Comparison of ENCODE assay signal across 8 cellular contexts in genomic region chr2:135876066-135876711, GRCh38. TPM values are rescaled to one million over a fixed set of nuclear protein-coding genes. Genes with fewer than 3 reads are reported as not detected.
DNase-seq lines count a peak whose midpoint lies in the region; ATAC-seq and TF ChIP-seq lines count a peak whose summit lies in the region.

MCM6 (minus strand) TSS chr2:135876443; CDS start chr2:135876365, 78 bp downstream.

- H4K20me1 ChIP-seq in SK-N-SH (ENCODE audit: insufficient read depth) = no peaks in the 10 kb centered on the region

- H3K4me3 ChIP-seq in GM06990 (replicated peaks; ENCODE audit: low read depth, low read length) (peak within 1 kb of the TSS; percentile 76), SK-N-SH (ENCODE audit: low read depth in 2 of 2, low read length in 1 of 2) (peak within 1 kb of the TSS; percentile 71 to 74), testis (peak within 1 kb of the TSS; percentile 77 to 86)

- TF ChIP-seq POLR2A in testis (IDR thresholded peaks at IDR 0.05) = no peak

- intact Hi-C loops in testis (cut with DNase I; ENCODE audit: low total_unique reads) = no loop called here

- DNase-seq in GM06990 (ENCODE audit: extremely low read depth, insufficient read length) (peak; percentile 98), NCI-H1048 (lab: John Stamatoyannopoulos, UW) (peak; percentile 98), SK-N-SH (peak; percentile 96), glomerular visceral epithelial cell (ENCODE audit: extremely low spot score) (peak; percentile 100), omental fat pad (ENCODE audit: low spot score) (peak; percentile 89), testis (peak; percentile 99)
- DNase-seq in activated naive CD4-positive, alpha-beta T cell treated with anti-CD3 and anti-CD28 coated beads, Interleukin-2, amount 50 U/mL, for 16 hours = peak; percentile 99

- H3K4me2 ChIP-seq in SK-N-SH = peak within 1 kb of the TSS; percentile 79

- H3K4me1 ChIP-seq in SK-N-SH (ENCODE audit: control insufficient read depth in 1 of 2, insufficient read depth in 2 of 2, low read depth in 1 of 2, low read length in 1 of 2) (peaks cover 0 to 6% of the 10 kb centered on the region in 2 experiments; a peak in 1 of 4 replicates), testis (peaks cover 10% of the 10 kb centered on the region)

- TF ChIP-seq EP300 in SK-N-SH (IDR thresholded peaks at IDR 0.05; ENCODE audit: borderline replicate concordance in 1 of 2, low read depth in 1 of 2, low read length in 1 of 2) = peak in 1 of 2 experiments; percentile 22; a peak in 1 of 4 replicates

- H3K27me3 ChIP-seq in GM06990 (replicated peaks; ENCODE audit: control insufficient read depth, insufficient read depth, low read length) (no peaks in the 10 kb centered on the region), SK-N-SH (ENCODE audit: insufficient read depth) (no peaks in the 10 kb centered on the region), testis (no peaks in the 10 kb centered on the region)

- no peaks in the 10 kb centered on the region; the same call in 1 of the 2 replicates for H3K36me3 ChIP-seq in GM06990 (ENCODE audit: control insufficient read depth, insufficient read depth, low read length)
- peaks cover 3 to 9% of the 10 kb centered on the region in 2 experiments for H3K36me3 ChIP-seq in SK-N-SH (replicated peaks in 1 of 2; ENCODE audit: control insufficient read depth in 1 of 2, insufficient read depth in 2 of 2, low read length in 1 of 2)
- H3K36me3 ChIP-seq in testis (ENCODE audit: low read depth, missing control alignments) = no peaks in the 10 kb centered on the region

- POLR2A ChIA-PET in SK-N-SH (lab: Yijun Ruan, JAX) = interaction anchor here (0.7 to 1.2 kb wide), 3 partner anchors 10 to 345 kb away, joined by 3 to 5 read pairs (median 4); partner anchors contain the start of genes R3HDM1 and ZRANB3

- H3K27ac ChIP-seq in SK-N-SH (ENCODE audit: low read depth in 2 of 2, low read length in 1 of 2) (peak within 1 kb of the TSS; percentile 52 to 66; a peak in 3 of 4 replicates), testis (peak within 1 kb of the TSS; percentile 71 to 87)

- TF ChIP-seq CTCF in GM06990 (IDR thresholded peaks at IDR 0.05; ENCODE audit: insufficient read depth, low read length, poor library complexity, severe bottlenecking) (no peak), SK-N-SH (IDR thresholded peaks at IDR 0.05) (no peak), omental fat pad (IDR thresholded peaks at IDR 0.05) (no peak), testis (IDR thresholded peaks at IDR 0.05) (peak in 2 of 3 experiments; percentile 18 to 35)

- peak within 1 kb of the TSS; percentile 83 for H2AFZ ChIP-seq in SK-N-SH (ENCODE audit: low read depth)

- H3K9me2 ChIP-seq in SK-N-SH = no peaks in the 10 kb centered on the region

- ATAC-seq in HG02571 (IDR thresholded peaks at IDR 0.05; ENCODE audit: unreplicated experiment) = peak; percentile 94
- ATAC-seq in omental fat pad (ENCODE audit: low FRiP score) = peak; percentile 98

- 1% methylated on average over 37 of the region's 71 CpGs for WGBS in SK-N-SH (ENCODE audit: low lambda C conversion rate)
- 0 to 1% methylated on average over 15 to 65 of the region's 71 CpGs for WGBS in testis, 2 donors

- peak within 1 kb of the TSS; percentile 77 for H3K9ac ChIP-seq in SK-N-SH

- H3K79me2 ChIP-seq in SK-N-SH (ENCODE audit: insufficient read depth) = peaks cover 15% of the 10 kb centered on the region; the same call in 1 of the 2 replicates

- H3F3A ChIP-seq in SK-N-SH (replicated peaks; ENCODE audit: insufficient read depth) = peaks cover 3% of the 10 kb centered on the region

- H3K9me3 ChIP-seq in SK-N-SH = no peaks in the 10 kb centered on the region
- H3K9me3 ChIP-seq in testis = no peaks in the 10 kb centered on the region

- TF ChIP-seq RAD21 in SK-N-SH (IDR thresholded peaks at IDR 0.05; ENCODE audit: low read length) = no peak

- CTCF ChIA-PET in SK-N-SH (lab: Yijun Ruan, JAX) = interaction anchor here (0.7 to 1.0 kb wide), 2 partner anchors 508 to 616 kb away, joined by 3 read pairs; no protein-coding TSS in a partner anchor

TF ChIP-seq in SK-N-SH, 30 proteins besides CTCF, POLR2A, EP300 and RAD21:
- TF ChIP-seq NFIC (IDR thresholded peaks at IDR 0.05; ENCODE audit: borderline replicate concordance) (no peak), NRF1 (IDR thresholded peaks at IDR 0.05; ENCODE audit: low read depth, low read length) (peak; percentile 82), RFX5 (IDR thresholded peaks at IDR 0.05; ENCODE audit: low read length) (peak; percentile 68), ZBTB33 (IDR thresholded peaks at IDR 0.05; ENCODE audit: borderline replicate concordance, low read depth) (no peak), SMC3 (IDR thresholded peaks at IDR 0.05; ENCODE audit: low read depth, low read length) (no peak; the same call in 1 of the 2 replicates), MXI1 (IDR thresholded peaks at IDR 0.05; ENCODE audit: low read depth, low read length) (peak; percentile 92), RCOR1 (IDR thresholded peaks at IDR 0.05; ENCODE audit: low read length) (peak; percentile 47), TAF1 (IDR thresholded peaks at IDR 0.05; ENCODE audit: borderline replicate concordance, low read depth, low read length) (peak; percentile 53; the same call in 1 of the 2 replicates), MAX (IDR thresholded peaks at IDR 0.05; ENCODE audit: low read depth) (peak; percentile 78), GATA2 (CRISPR knock-in tag; IDR thresholded peaks at IDR 0.05) (no peak), POLR2AphosphoS5 (IDR thresholded peaks at IDR 0.05; ENCODE audit: low read depth, low read length) (peak; percentile 45), USF1 (IDR thresholded peaks at IDR 0.05; ENCODE audit: borderline replicate concordance, low read depth) (no peak), GABPA (IDR thresholded peaks at IDR 0.05; ENCODE audit: low read depth) (peak; percentile 33; the same call in 1 of the 2 replicates), ELF1 (IDR thresholded peaks at IDR 0.05) (peak; percentile 55), CHD2 (IDR thresholded peaks at IDR 0.05; ENCODE audit: low read length, partially characterized antibody) (peak; percentile 37), TEAD4 (IDR thresholded peaks at IDR 0.05; ENCODE audit: borderline replicate concordance, insufficient read depth) (no peak), EZH2phosphoT487 (IDR thresholded peaks at IDR 0.05; ENCODE audit: borderline replicate concordance, low read depth) (no peak), JUND (IDR thresholded peaks at IDR 0.05) (no peak), FOXM1 (IDR thresholded peaks at IDR 0.05; ENCODE audit: low read depth) (peak; percentile 6; the same call in 1 of the 2 replicates), MEF2A (IDR thresholded peaks at IDR 0.05; ENCODE audit: borderline replicate concordance, low read depth) (no peak), TCF12 (IDR thresholded peaks at IDR 0.05) (no peak), USF2 (IDR thresholded peaks at IDR 0.05; ENCODE audit: borderline replicate concordance, low read depth, low read length) (no peak), SIN3A (IDR thresholded peaks at IDR 0.05; ENCODE audit: borderline replicate concordance, low read depth, low read length) (peak; percentile 82; the same call in 1 of the 2 replicates)

RNA-seq across cellular contexts. Expression of gene MCM6, which starts in this region (rescaled TPM):
- polyA plus RNA-seq in SK-N-SH (2012; rRNA removed) = 18.4 and 18.9 TPM in 2 replicates
- polyA plus RNA-seq in SK-N-SH (2012; cell fraction: cytosol; rRNA removed) = 20.8 and 22.9 TPM in 2 replicates
- polyA plus RNA-seq in SK-N-SH (2012; cell fraction: nucleus; rRNA removed) = 8.8 and 15.5 TPM in 2 replicates
- 10 to 100 TPM in 3 of 4 donors, 1 to 10 TPM in 1; 8.5 to 13.1 (median 12.2) TPM for total RNA-seq in omental fat pad
- total RNA-seq in testis = 10 to 100 TPM; 26.7 to 32.3 TPM
- 24.6 TPM for polyA plus RNA-seq in testis (ENCODE audit: insufficient read depth, low read depth, low replicate concordance)

Comparison
In these comparisons a context has a peak if more than half of its experiments do, and no peak if none do; other contexts are left out.
1. Peak in every context shown above with its lines: DNase-seq, ATAC-seq, H3K4me3 ChIP-seq and H3K27ac ChIP-seq.
2. CTCF ChIP-seq: peak in testis (2 of 3); none in GM06990 (single experiment), SK-N-SH (single experiment) and omental fat pad (0 of 3).